In the genomic region with DNA sequence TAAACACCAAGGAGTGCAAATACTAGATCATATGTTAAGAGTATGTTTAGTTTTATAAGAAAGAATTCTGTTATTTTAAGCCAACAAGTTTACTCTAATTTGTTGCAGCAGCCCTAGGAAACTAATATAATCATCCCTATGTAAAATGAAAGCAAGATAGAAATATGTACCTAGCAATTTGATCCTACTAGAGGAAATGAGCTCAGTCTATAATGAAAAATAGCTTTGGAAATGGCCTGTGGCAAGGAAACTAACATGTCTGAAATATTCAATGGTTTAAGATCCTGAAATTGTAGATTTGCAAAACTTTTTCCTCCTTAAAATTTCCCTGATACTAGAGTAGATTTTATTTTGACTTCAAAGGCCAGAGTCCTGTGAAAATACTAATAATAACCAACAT, we compare ENCODE assay signal across 26 cellular contexts.
"Had no signal": no experiment of that assay in that cellular context is flagged by ENCODE, and none has a peak within 500 bp of the region (broad histone marks: within the 10 kb centered on the region; RNA-seq: fewer than 3 reads in every experiment).

No MANE protein-coding gene starts in this region.

- FAIRE-seq: kidney, small intestine had no signal

- ATAC-seq: esophagus mucosa; foreskin keratinocyte; heart right ventricle; left lung; mucosa of descending colon; natural killer cell treated with Interleukin-12 subunit alpha and Interleukin-12 subunit beta and Interleukin-15 and Interleukin-18, amount 100 ng/mL, for 72 hours; right lobe of liver; stimulated activated naive B cell treated with anti-CD40 and anti-IgM and Interleukin-4, amounts not matched to agents 10 μg/mL and 1 μg/mL and 100 μg/mL, for 72 hours; stimulated activated naive CD8-positive, alpha-beta T cell treated with anti-CD3 and anti-CD28 coated beads, Interleukin-15, amount 100 ng/mL, for 72 hours; upper lobe of right lung had no signal

- H3K27me3 ChIP-seq: colonic mucosa, foreskin keratinocyte, heart right ventricle, left lung, neutrophil, right lobe of liver, suprapubic skin, transverse colon, upper lobe of right lung, uterus had no signal

- H3K4me3 ChIP-seq: colonic mucosa, heart right ventricle, left lung, mucosa of descending colon, right lobe of liver, suprapubic skin, transverse colon, upper lobe of right lung, uterus had no signal

- DNase-seq: colonic mucosa; effector CD8-positive, alpha-beta T cell; endodermal cell; foreskin keratinocyte; glutamatergic neuron; heart right ventricle; hypothalamus; immature natural killer cell; kidney; left lung; mesenchymal stem cell; mucosa of descending colon; naive B cell; right lobe of liver; small intestine; stimulated activated CD4-positive, alpha-beta T cell treated with anti-CD3 and anti-CD28 coated beads, Interleukin-15, amount 100 ng/mL, for 24 hours; stimulated activated CD4-positive, alpha-beta T cell treated with anti-CD3 and anti-CD28 coated beads, Interleukin-2, amount 100 ng/mL, for 48 hours; stimulated activated naive B cell treated with anti-CD40 and anti-IgM and Interleukin-4, amounts not matched to agents 10 μg/mL and 1 μg/mL and 100 μg/mL, for 72 hours; stimulated activated naive CD8-positive, alpha-beta T cell treated with anti-CD3 and anti-CD28 coated beads, Interleukin-15, amount 100 ng/mL, for 72 hours; transverse colon; upper lobe of right lung; uterus had no signal

- H3K36me3 ChIP-seq: colonic mucosa, heart right ventricle, left lung, neutrophil, right lobe of liver, suprapubic skin, transverse colon, upper lobe of right lung, uterus had no signal
